In the genomic region with DNA sequence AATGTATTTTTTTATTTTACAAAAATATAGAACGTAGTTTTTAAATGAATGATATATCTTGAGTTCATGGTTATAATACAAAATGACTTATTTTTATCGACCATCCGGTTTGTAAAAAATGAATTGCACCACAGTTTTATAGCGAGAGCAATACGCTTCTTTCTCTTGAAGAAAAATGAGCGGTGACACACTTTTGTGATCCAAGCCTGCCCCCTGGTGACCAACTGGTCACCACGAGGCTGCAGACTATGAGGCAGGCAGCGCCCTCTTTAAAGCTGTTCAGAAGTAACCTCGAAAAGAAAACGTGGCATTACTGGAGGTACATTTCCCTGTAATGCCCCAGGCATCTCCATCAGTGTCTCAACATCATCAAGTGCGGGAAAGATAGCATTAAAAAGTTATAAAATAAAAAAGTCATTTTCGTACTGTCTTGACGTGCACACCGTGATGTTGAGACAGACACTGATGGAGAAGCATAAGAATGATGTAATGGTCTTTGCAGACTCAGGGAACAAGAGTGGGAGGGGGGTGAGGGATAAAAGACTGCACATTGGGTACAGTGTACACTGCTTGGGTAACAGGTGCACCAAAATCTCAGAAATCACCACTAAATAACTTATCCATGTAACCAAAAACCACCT, we compare ENCODE assay signal across 9 cellular contexts.
DNase-seq lines count a peak whose midpoint lies in the region; ATAC-seq, FAIRE-seq and TF ChIP-seq lines count a peak whose summit lies in the region.
"Had no signal": no experiment of that assay in that cellular context is flagged by ENCODE, and none has a peak within 500 bp of the region (broad histone marks: within the 10 kb centered on the region; RNA-seq: fewer than 3 reads in every experiment).

No MANE protein-coding gene starts in this region.

- intact Hi-C loops in activated naive CD4-positive, alpha-beta T cell treated with anti-CD3 and anti-CD28 coated beads for 36 hours (cut with micrococcal nuclease), result loop anchor here (1.0 to 5.0 kb wide), 7 partner anchors 134 to 1044 kb away; no protein-coding TSS in a partner anchor
- intact Hi-C loops in pancreas (cut with DNase I), result loop anchor here in 1 of 3 donors (10.0 kb wide), 2 partner anchors 644 to 846 kb away; no protein-coding TSS in a partner anchor

- no peak overlapping the region for H3K27ac ChIP-seq in pancreas
- H3K27ac ChIP-seq: BLaER1 treated with 17β-estradiol and CSF1 and Interleukin-3, amounts not matched to agents 10 nM and 100 nM had no signal

- no peaks in the 10 kb centered on the region for H3K36me3 Mint-ChIP-seq in activated naive CD4-positive, alpha-beta T cell treated with anti-CD3 and anti-CD28 coated beads for 36 hours (ENCODE audit: low read depth)

- H3K9me3 ChIP-seq in pancreas, result no peaks in the 10 kb centered on the region

- DNase-seq in NCI-H2227 (lab: John Stamatoyannopoulos, UW; ENCODE audit: unreplicated experiment) (peak; percentile 7), NCI-H2227 treated with DMSO at 0.1 percent for 48 hours (lab: John Stamatoyannopoulos, UW) (no peak), SHP77 (lab: John Stamatoyannopoulos, UW) (peak; percentile 75 to 79), glomerular endothelial cell (ENCODE audit: extremely low read depth, low read depth, low spot score) (peak; percentile 60), pancreas (peak; percentile 70 to 88 (median 74)), urothelium cell line (ENCODE audit: low spot score) (peak; percentile 85)
- DNase-seq in activated naive CD4-positive, alpha-beta T cell treated with anti-CD3 and anti-CD28 coated beads for 36 hours, result peak; percentile 80

- TF ChIP-seq CTCF in LNCAP (IDR thresholded peaks at IDR 0.05) (peak; percentile 87), pancreas (IDR thresholded peaks at IDR 0.05) (peak; percentile 60 to 74 (median 67))

- H3K27ac Mint-ChIP-seq in activated naive CD4-positive, alpha-beta T cell treated with anti-CD3 and anti-CD28 coated beads for 36 hours, result no peak overlapping the region

- H3K36me3 ChIP-seq in pancreas, result no peaks in the 10 kb centered on the region
- H3K36me3 ChIP-seq: BLaER1 treated with 17β-estradiol and CSF1 and Interleukin-3, amounts not matched to agents 10 nM and 100 nM had no signal

- H3K4me3 ChIP-seq in pancreas, result no peak overlapping the region
- H3K4me3 ChIP-seq: BLaER1 treated with 17β-estradiol and CSF1 and Interleukin-3, amounts not matched to agents 10 nM and 100 nM had no signal

- FAIRE-seq in pancreas (lab: Jason Lieb, UNC), result peak; percentile 94
- peak; percentile 87 for FAIRE-seq in urothelium cell line (lab: Jason Lieb, UNC)

- H3K27me3 ChIP-seq in pancreas, result no peaks in the 10 kb centered on the region
- H3K27me3 ChIP-seq: BLaER1 treated with 17β-estradiol and CSF1 and Interleukin-3, amounts not matched to agents 10 nM and 100 nM had no signal

- H3K4me1 ChIP-seq in pancreas, result peaks cover 0 to 5% (median 0%) of the 10 kb centered on the region in 3 donors
- H3K4me1 ChIP-seq: BLaER1 treated with 17β-estradiol and CSF1 and Interleukin-3, amounts not matched to agents 10 nM and 100 nM had no signal

- peaks cover 2% of the 10 kb centered on the region for H3K4me1 Mint-ChIP-seq in activated naive CD4-positive, alpha-beta T cell treated with anti-CD3 and anti-CD28 coated beads for 36 hours (ENCODE audit: low read depth)

- CTCF ChIA-PET in activated naive CD4-positive, alpha-beta T cell treated with anti-CD3 and anti-CD28 coated beads for 36 hours (lab: Charles Lee), result interaction anchor here (1.1 to 1.8 kb wide), 5 partner anchors 28 to 1044 kb away, joined by 4 to 11 read pairs (median 7); no protein-coding TSS in a partner anchor

- H3K9me3 Mint-ChIP-seq in activated naive CD4-positive, alpha-beta T cell treated with anti-CD3 and anti-CD28 coated beads for 36 hours, result no peaks in the 10 kb centered on the region

- no peak overlapping the region for H3K4me3 Mint-ChIP-seq in activated naive CD4-positive, alpha-beta T cell treated with anti-CD3 and anti-CD28 coated beads for 36 hours

- no peaks in the 10 kb centered on the region for H3K27me3 Mint-ChIP-seq in activated naive CD4-positive, alpha-beta T cell treated with anti-CD3 and anti-CD28 coated beads for 36 hours (ENCODE audit: low read depth)

- 6 to 8% methylated on average over 14 of the region's 14 CpGs for WGBS in pancreas, 2 donors

- ATAC-seq in pancreas, result peak; percentile 86 to 99 (median 98)
